8 cellular contexts compared by ENCODE assay signal in genomic region chr10:109924100-109924499, GRCh38. TPM values are rescaled to one million over a fixed set of nuclear protein-coding genes. Genes with fewer than 3 reads are reported as not detected.
DNase-seq lines count a peak whose midpoint lies in the region; ATAC-seq, FAIRE-seq and TF ChIP-seq lines count a peak whose summit lies in the region.

No MANE protein-coding gene starts in this region.

- H3K4me1 ChIP-seq in SJCRH30 (peaks cover 9% of the 10 kb centered on the region), rectal smooth muscle tissue (ENCODE audit: control insufficient read depth, insufficient read depth, low read length) (peaks cover 8% of the 10 kb centered on the region)

- H3K9me3 Mint-ChIP-seq in endothelial cell (ENCODE audit: unreplicated experiment) = no peaks in the 10 kb centered on the region

- peaks cover 34% of the 10 kb centered on the region for H3K4me1 Mint-ChIP-seq in endothelial cell (ENCODE audit: unreplicated experiment)

- no peaks in the 10 kb centered on the region for H3K9me3 ChIP-seq in SJCRH30 (replicated peaks)

- ATAC-seq in HG02852 (IDR thresholded peaks at IDR 0.05; ENCODE audit: unreplicated experiment) (no peak), GM21737 (IDR thresholded peaks at IDR 0.05; ENCODE audit: unreplicated experiment) (no peak)

- no peaks in the 10 kb centered on the region for H3K27me3 ChIP-seq in SJCRH30
- no peaks in the 10 kb centered on the region for H3K27me3 ChIP-seq in rectal smooth muscle tissue (ENCODE audit: control insufficient read depth, insufficient read depth, low read length)

- no peak for FAIRE-seq in HTR-8/SVneo (lab: Jason Lieb, UNC)

- DNase-seq in GM12865 (ENCODE audit: low read depth) (no peak), SJCRH30 (no peak), endothelial cell (ENCODE audit: low spot score) (no peak), NCI-H1930 (lab: John Stamatoyannopoulos, UW) (no peak), HTR-8/SVneo (ENCODE audit: insufficient read length, low spot score) (no peak)

- peak overlapping the region; percentile 79 for H3K4me3 Mint-ChIP-seq in endothelial cell (ENCODE audit: unreplicated experiment)

- H3K36me3 ChIP-seq in SJCRH30 = no peaks in the 10 kb centered on the region; the same call in 1 of the 2 replicates
- no peaks in the 10 kb centered on the region for H3K36me3 ChIP-seq in rectal smooth muscle tissue (ENCODE audit: control insufficient read depth, insufficient read depth, low read length)

- H3K27me3 Mint-ChIP-seq in endothelial cell (ENCODE audit: unreplicated experiment) = peaks cover 7% of the 10 kb centered on the region

- H3K27ac Mint-ChIP-seq in endothelial cell (ENCODE audit: unreplicated experiment) = peak overlapping the region; percentile 68

- TF ChIP-seq CTCF in GM12865 (IDR thresholded peaks at IDR 0.05; ENCODE audit: insufficient read depth, low read depth, low read length, missing control alignments) (no peak), endothelial cell (IDR thresholded peaks at IDR 0.05; ENCODE audit: unreplicated experiment) (no peak)

- H3K9ac ChIP-seq in rectal smooth muscle tissue (ENCODE audit: low read length) = no peak overlapping the region

- H3K27ac ChIP-seq in SJCRH30 (peak overlapping the region; percentile 65; the same call in 1 of the 2 replicates), rectal smooth muscle tissue (ENCODE audit: low read depth, low read length) (peak overlapping the region; percentile 79)

- peaks cover 23% of the 10 kb centered on the region for H3K36me3 Mint-ChIP-seq in endothelial cell (ENCODE audit: low read depth, unreplicated experiment)

- peak overlapping the region; percentile 72 for H3K4me3 ChIP-seq in GM12865 (ENCODE audit: low read depth, low read length)
- peak overlapping the region; percentile 93 for H3K4me3 ChIP-seq in SJCRH30
- peak overlapping the region; percentile 78 for H3K4me3 ChIP-seq in rectal smooth muscle tissue (ENCODE audit: low read length)

RNA-seq across cellular contexts. Expression of gene XPNPEP1, which starts 0.8 kb away (rescaled TPM):
- total RNA-seq in SJCRH30 (2014; rRNA removed; shearing (Covaris generic)) = 109 and 112 TPM in 2 replicates
- 202 TPM for total RNA-seq in endothelial cell (ENCODE audit: unreplicated experiment)
